Comparison of ENCODE assay signal across 8 cellular contexts in the genomic region with DNA sequence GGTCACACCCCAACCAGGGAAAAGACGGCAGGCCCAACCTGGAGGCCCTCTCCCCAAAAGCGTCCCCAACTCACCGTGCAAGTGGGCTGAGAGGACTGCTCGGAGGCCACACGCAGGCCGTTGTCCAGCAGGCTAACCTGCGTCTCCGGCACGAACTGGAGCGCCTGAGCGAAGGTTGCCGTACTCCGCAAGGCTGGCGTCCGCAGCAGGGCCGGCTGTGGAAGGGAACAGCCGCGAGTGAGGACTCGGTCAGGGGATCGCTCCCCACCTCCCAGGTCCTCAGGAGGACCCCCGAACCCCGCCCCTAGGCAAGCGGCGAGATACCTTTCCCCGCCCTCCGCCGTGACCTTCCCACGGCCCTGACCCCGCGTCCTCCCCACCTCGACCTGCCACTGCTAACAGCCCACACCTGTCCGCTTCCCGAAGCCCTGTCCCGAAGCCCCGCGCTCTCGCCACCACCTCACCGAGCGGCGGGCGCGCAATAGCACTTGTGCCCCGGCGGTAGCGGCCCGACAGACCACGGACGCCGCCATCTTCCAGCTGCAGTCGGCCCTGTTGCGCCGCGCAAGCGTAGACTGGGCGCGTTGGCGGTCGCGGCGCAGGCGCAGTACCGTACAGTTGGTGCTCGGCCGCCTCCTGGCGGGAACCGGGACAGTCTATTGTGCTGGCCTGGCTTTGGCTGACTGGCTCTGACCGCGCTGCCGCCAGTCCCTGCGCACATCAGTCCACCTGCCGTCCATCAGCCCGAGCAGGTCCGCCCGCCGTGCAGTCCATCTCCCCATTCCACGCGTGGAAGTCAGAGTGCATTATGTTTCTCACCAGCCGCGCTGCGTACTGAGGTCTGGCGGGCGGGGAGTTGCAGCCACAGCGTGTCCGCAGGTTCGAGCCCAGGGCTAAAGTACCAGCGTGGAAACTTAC.
DNase-seq lines count a peak whose midpoint lies in the region; ATAC-seq and TF ChIP-seq lines count a peak whose summit lies in the region.

A gene (minus strand): TSS at position 559 of the 918 bp plus-strand sequence. CDS start 26 bp downstream, at position 533.

- TF ChIP-seq CTCF in AG09319 (IDR thresholded peaks at IDR 0.05; ENCODE audit: low read depth, low read length) = peak; percentile 73

- ATAC-seq in GM18909 (IDR thresholded peaks at IDR 0.05; ENCODE audit: poor library complexity, unreplicated experiment) (peak; percentile 92), HG03175 (IDR thresholded peaks at IDR 0.05; ENCODE audit: unreplicated experiment) (peak; percentile 99)

- DNase-seq in AG09319 (ENCODE audit: extremely low read depth, low read depth) (peak; percentile 81), NCI-H345 (lab: John Stamatoyannopoulos, UW) (peak; percentile 87), inferior parietal cortex (ENCODE audit: extremely low spot score) (peak; percentile 93)
- peak; percentile 71 to 87 (median 80) for DNase-seq in activated CD4-positive, CD25-positive, alpha-beta regulatory T cell (lab: John Stamatoyannopoulos, UW)
- DNase-seq in central memory CD4-positive, alpha-beta T cell = peak; percentile 92
- peak; percentile 81 to 84 for DNase-seq in stimulated activated CD4-positive, alpha-beta T cell treated with anti-CD3 and anti-CD28 coated beads, Interleukin-12 subunit alpha, Interleukin-12 subunit beta, amount 100 ng/mL, for 24 hours (ENCODE audit: low read depth in 2 of 2)

Comparison
In these comparisons a context has a peak if more than half of its experiments do, and no peak if none do; other contexts are left out.
1. Peak in every context shown above with its lines: DNase-seq and ATAC-seq.